ENCODE assay signal across 8 cellular contexts in genomic region chr5:35651002-35651756, GRCh38.
DNase-seq lines count a peak whose midpoint lies in the region; ATAC-seq and TF ChIP-seq lines count a peak whose summit lies in the region.

No MANE protein-coding gene starts in this region.

- H3K4me3 ChIP-seq in AG09309 (ENCODE audit: control insufficient read depth, low read depth, low read length), result no peak overlapping the region

- ATAC-seq in GM18867 (IDR thresholded peaks at IDR 0.05; ENCODE audit: unreplicated experiment) (peak; percentile 68), GM18519 (IDR thresholded peaks at IDR 0.05; ENCODE audit: low FRiP score, unreplicated experiment) (no peak)

- DNase-seq in AG09309 (ENCODE audit: low read depth), result peak; percentile 34
- peak; percentile 4 for DNase-seq in NCI-H2196 treated with DMSO at 0.1 percent for 48 hours (lab: John Stamatoyannopoulos, UW; ENCODE audit: unreplicated experiment)
- DNase-seq in activated CD8-positive, alpha-beta memory T cell treated with anti-CD3 and anti-CD28 coated beads, Interleukin-2, amount 50 U/mL, for 48 hours, result peak; percentile 59
- DNase-seq in fibroblast of peridontal ligament (ENCODE audit: extremely low read depth), result peak; percentile 70
- DNase-seq in stimulated activated CD4-positive, alpha-beta T cell treated with anti-CD3 and anti-CD28 coated beads, Interleukin-12 subunit alpha, Interleukin-12 subunit beta, amount 100 ng/mL, for 24 hours (ENCODE audit: low read depth in 2 of 2), result peak; percentile 33 to 48
- no peak for DNase-seq in NCI-H2029 treated with DMSO at 0.1 percent for 48 hours (lab: John Stamatoyannopoulos, UW)

- peak; percentile 72 for TF ChIP-seq CTCF in AG09309 (IDR thresholded peaks at IDR 0.05; ENCODE audit: control insufficient read depth, insufficient read depth, low read depth, low read length, missing control alignments)
